Comparison of ENCODE assay signal across 1 cellular context in genomic region chr18:32114293-32114692, GRCh38.
TF ChIP-seq lines count a peak whose summit lies in the region.

No MANE protein-coding gene starts in this region.

TF ChIP-seq in HepG2, 621 proteins besides CTCF, POLR2A, EP300 and RAD21 (continued from another document):
- TF ChIP-seq CSRNP1 (CRISPR knock-in tag; IDR thresholded peaks at IDR 0.05) (no peak), HNRNPUL1 (IDR thresholded peaks at IDR 0.05; ENCODE audit: low read depth, low read length) (0 out of 2 replicates have a peak, but pooled peaks have one; percentile 59), SIX1 (CRISPR knock-in tag; IDR thresholded peaks at IDR 0.05; ENCODE audit: borderline replicate concordance) (no peak), PREB (CRISPR knock-in tag; IDR thresholded peaks at IDR 0.05) (no peak), ZNF768 (CRISPR knock-in tag; IDR thresholded peaks at IDR 0.05) (no peak), HOXA5 (CRISPR knock-in tag; IDR thresholded peaks at IDR 0.05) (no peak), NCOA1 (CRISPR knock-in tag; IDR thresholded peaks at IDR 0.05) (no peak), ZNF20 (CRISPR knock-in tag; IDR thresholded peaks at IDR 0.05) (no peak), ZNF18 (CRISPR knock-in tag; IDR thresholded peaks at IDR 0.05; ENCODE audit: insufficient replicate concordance) (no peak), MYPOP (CRISPR knock-in tag; IDR thresholded peaks at IDR 0.05) (no peak), ZNF790 (CRISPR knock-in tag; IDR thresholded peaks at IDR 0.05; ENCODE audit: borderline replicate concordance) (no peak), GPN1 (CRISPR knock-in tag; IDR thresholded peaks at IDR 0.05; ENCODE audit: borderline replicate concordance) (no peak), SAP130 (CRISPR knock-in tag; IDR thresholded peaks at IDR 0.05; ENCODE audit: low read depth) (0 out of 2 replicates have a peak, but pooled peaks have one; percentile 11), HNF1A (IDR thresholded peaks at IDR 0.05; ENCODE audit: low read depth) (peak; percentile 66; the same call in 1 of the 2 replicates), HNF1A (CRISPR knock-in tag; IDR thresholded peaks at IDR 0.05; ENCODE audit: borderline replicate concordance) (no peak), NFYC (CRISPR knock-in tag; IDR thresholded peaks at IDR 0.05) (no peak), JARID2 (CRISPR knock-in tag; IDR thresholded peaks at IDR 0.05; ENCODE audit: insufficient replicate concordance) (no peak), NKX3-1 (CRISPR knock-in tag; IDR thresholded peaks at IDR 0.05) (no peak), NFAT5 (CRISPR knock-in tag; IDR thresholded peaks at IDR 0.05) (no peak), POGZ (CRISPR knock-in tag; IDR thresholded peaks at IDR 0.05) (no peak), ZNF570 (CRISPR knock-in tag; IDR thresholded peaks at IDR 0.05; ENCODE audit: borderline replicate concordance) (no peak), HOMEZ (CRISPR knock-in tag; IDR thresholded peaks at IDR 0.05; ENCODE audit: low read depth) (no peak)
